Comparison of ENCODE assay signal across 14 cellular contexts in the genomic region with DNA sequence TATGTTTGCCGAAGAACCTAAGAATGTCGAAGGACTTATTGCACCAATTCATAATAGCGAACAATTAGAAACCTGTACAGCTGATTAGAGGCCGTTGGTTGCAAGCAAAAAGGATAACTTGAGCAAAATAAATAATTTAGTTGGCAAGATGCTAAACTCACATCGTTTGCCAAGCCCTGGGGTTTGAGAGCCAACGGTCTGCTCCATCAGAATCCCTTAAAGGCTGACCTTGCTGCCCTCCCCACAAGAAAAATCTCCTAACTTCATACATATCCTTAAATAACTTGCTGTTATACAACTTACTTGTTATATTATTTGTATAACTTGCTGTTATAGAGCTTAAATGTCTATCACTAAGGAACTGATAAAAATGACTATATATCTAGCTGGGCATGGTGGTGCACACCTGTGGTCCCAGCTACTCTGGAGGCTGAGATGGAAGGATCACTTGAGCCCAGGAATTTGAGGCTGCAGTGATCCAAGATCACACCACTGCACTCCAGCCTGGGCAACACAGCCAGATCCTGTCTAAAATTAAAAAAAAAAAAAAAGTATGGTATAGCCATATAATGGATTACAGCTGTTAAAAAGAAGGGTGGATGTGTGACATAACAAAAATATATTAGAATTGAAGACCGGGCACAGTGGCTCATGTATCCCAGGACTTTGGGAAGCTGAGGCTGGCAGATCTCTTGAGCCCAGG. TPM values are rescaled to one million over a fixed set of nuclear protein-coding genes. Genes with fewer than 3 reads are reported as not detected.
A peak's percentile ranks its signal among the peaks of the same experiment; 100 is the strongest.
DNase-seq lines count a peak whose midpoint lies in the region; ATAC-seq and TF ChIP-seq lines count a peak whose summit lies in the region.
"Had no signal": no experiment of that assay in that cellular context is flagged by ENCODE, and none has a peak within 500 bp of the region (broad histone marks: within the 10 kb centered on the region; RNA-seq: fewer than 3 reads in every experiment).

No MANE protein-coding gene starts in this region.

- H2AFZ ChIP-seq in HCT116 (ENCODE audit: low read depth, low read length, poor library complexity, severe bottlenecking): no peak overlapping the region

- H3K27ac Mint-ChIP-seq in activated CD4-positive, alpha-beta T cell treated with anti-CD3 and anti-CD28 coated beads for 36 hours: no peak overlapping the region
- no peak overlapping the region for H3K27ac Mint-ChIP-seq in activated CD8-positive, alpha-beta T cell treated with anti-CD3 and anti-CD28 coated beads for 36 hours
- no peak overlapping the region for H3K27ac Mint-ChIP-seq in nephron progenitor cell

- H3K27me3 ChIP-seq in HCT116 (ENCODE audit: insufficient read depth, low read length): no peaks in the 10 kb centered on the region

- DNase-seq in activated CD4-positive, alpha-beta T cell treated with anti-CD3 and anti-CD28 coated beads for 36 hours: no peak
- DNase-seq in activated CD4-positive, alpha-beta T cell treated with anti-CD3 and anti-CD28 coated beads, Interleukin-2, amount 50 U/mL, for 48 hours: no peak
- DNase-seq in HCT116 (ENCODE audit: low read depth, low spot score) (no peak), nephron progenitor cell (no peak), Right ventricle myocardium superior (no peak), NCI-H146 (lab: John Stamatoyannopoulos, UW) (no peak)
- DNase-seq in activated CD8-positive, alpha-beta T cell treated with anti-CD3 and anti-CD28 coated beads for 36 hours: no peak
- DNase-seq: activated gamma-delta T cell treated with Interleukin-2 at 50 U/mL for 16 hours; effector CD8-positive, alpha-beta T cell; left ventricle myocardium inferior; NCI-H2029; NCI-H524 treated with DMSO at 0.1 percent for 48 hours; stimulated activated CD4-positive, alpha-beta T cell treated with anti-CD3 and anti-CD28 coated beads, Interleukin-15, amount 100 ng/mL, for 24 hours had no signal

- peaks cover 39% of the 10 kb centered on the region for H3K4me1 Mint-ChIP-seq in activated CD4-positive, alpha-beta T cell treated with anti-CD3 and anti-CD28 coated beads for 36 hours
- H3K4me1 Mint-ChIP-seq in activated CD8-positive, alpha-beta T cell treated with anti-CD3 and anti-CD28 coated beads for 36 hours (ENCODE audit: low read depth): peaks cover 40% of the 10 kb centered on the region
- H3K4me1 Mint-ChIP-seq in nephron progenitor cell: peaks cover 25% of the 10 kb centered on the region

- no peak overlapping the region for H3K4me2 ChIP-seq in HCT116 (ENCODE audit: low read length)

- intact Hi-C loops in activated CD4-positive, alpha-beta T cell treated with anti-CD3 and anti-CD28 coated beads for 36 hours (cut with DNase I, micrococcal nuclease): loop anchor here (5.0 kb wide), 4 partner anchors 224 to 1026 kb away; partner anchors contain the start of genes DYNLL2 (in 1 of the 2) and YPEL2 (in 1 of the 2)
- intact Hi-C loops in HCT116 (cut with micrococcal nuclease) (loop anchor here (10.0 kb wide), 1 partner anchor 594 kb away; the partner anchor contains the start of gene MTMR4), Right ventricle myocardium superior (cut with DNase I) (no loop called here)
- intact Hi-C loops in activated CD8-positive, alpha-beta T cell treated with anti-CD3 and anti-CD28 coated beads for 36 hours (cut with micrococcal nuclease): loop anchor here (5.0 to 10.0 kb wide), 2 partner anchors 49 to 774 kb away; partner anchors contain the start of genes PRR11 and SKA2

- no peaks in the 10 kb centered on the region for H3K27me3 Mint-ChIP-seq in activated CD4-positive, alpha-beta T cell treated with anti-CD3 and anti-CD28 coated beads for 36 hours
- no peaks in the 10 kb centered on the region for H3K27me3 Mint-ChIP-seq in activated CD8-positive, alpha-beta T cell treated with anti-CD3 and anti-CD28 coated beads for 36 hours
- no peaks in the 10 kb centered on the region for H3K27me3 Mint-ChIP-seq in nephron progenitor cell (ENCODE audit: low read depth, poor library complexity)

- TF ChIP-seq RAD21 in HCT116 (IDR thresholded peaks at IDR 0.05; ENCODE audit: low read depth): no peak

- RAD21 ChIA-PET in HCT116 (lab: Charles Lee; ENCODE audit: low non-redundant PET in 1 of 2, low total read pairs in 2 of 2, uncharacterized antibody in 2 of 2, unreplicated experiment in 2 of 2): interaction anchor here (0.7 kb wide), 3 partner anchors 10 to 1301 kb away, joined by 3 read pairs; no protein-coding TSS in a partner anchor

- no peak for ATAC-seq in activated CD4-positive, alpha-beta T cell treated with anti-CD3 and anti-CD28 coated beads for 36 hours
- no peak for ATAC-seq in HCT116
- no peak for ATAC-seq in activated CD8-positive, alpha-beta T cell treated with anti-CD3 and anti-CD28 coated beads for 36 hours
- ATAC-seq in Right ventricle myocardium superior (ENCODE audit: poor library complexity): no peak
- no peak for ATAC-seq in esophagus mucosa

- H3K9ac ChIP-seq in HCT116 (ENCODE audit: low read length): no peak overlapping the region

- H3K4me3 ChIP-seq in HCT116 (replicated peaks in 1 of 2; ENCODE audit: low read depth in 1 of 2, low read length in 2 of 2): no peak overlapping the region

- peaks cover 21% of the 10 kb centered on the region for H3K36me3 Mint-ChIP-seq in activated CD4-positive, alpha-beta T cell treated with anti-CD3 and anti-CD28 coated beads for 36 hours (ENCODE audit: low read depth)
- H3K36me3 Mint-ChIP-seq in activated CD8-positive, alpha-beta T cell treated with anti-CD3 and anti-CD28 coated beads for 36 hours (ENCODE audit: low read depth): peaks cover 22% of the 10 kb centered on the region
- H3K36me3 Mint-ChIP-seq in nephron progenitor cell (ENCODE audit: low read depth): peaks cover 41% of the 10 kb centered on the region

- H3K9me3 Mint-ChIP-seq in activated CD4-positive, alpha-beta T cell treated with anti-CD3 and anti-CD28 coated beads for 36 hours (ENCODE audit: low read depth): no peaks in the 10 kb centered on the region
- no peaks in the 10 kb centered on the region for H3K9me3 Mint-ChIP-seq in activated CD8-positive, alpha-beta T cell treated with anti-CD3 and anti-CD28 coated beads for 36 hours
- no peaks in the 10 kb centered on the region for H3K9me3 Mint-ChIP-seq in nephron progenitor cell

- BruUV-seq in HCT116 (replicated peaks; lab: Mats Ljungman, UMichigan): no TSS peak

- no peaks in the 10 kb centered on the region; the same call in 1 of the 2 replicates for H4K20me1 ChIP-seq in HCT116 (ENCODE audit: insufficient read depth)

- H3K79me2 ChIP-seq in HCT116 (ENCODE audit: insufficient read depth, low read length): peaks cover 37% of the 10 kb centered on the region

- no peak overlapping the region for H3K27ac ChIP-seq in HCT116 (ENCODE audit: low read depth, low read length)
- H3K27ac ChIP-seq: left ventricle myocardium inferior had no signal

- H3K4me3 Mint-ChIP-seq in activated CD4-positive, alpha-beta T cell treated with anti-CD3 and anti-CD28 coated beads for 36 hours: peak overlapping the region; percentile 85
- peak overlapping the region; percentile 99 for H3K4me3 Mint-ChIP-seq in activated CD8-positive, alpha-beta T cell treated with anti-CD3 and anti-CD28 coated beads for 36 hours
- H3K4me3 Mint-ChIP-seq in nephron progenitor cell: peak overlapping the region; percentile 13

- TF ChIP-seq CTCF in HCT116 (IDR thresholded peaks at IDR 0.05 in 2 of 3, conservative IDR thresholded peaks at IDR 0.05 in 1 of 3; ENCODE audit: borderline replicate concordance in 1 of 3, insufficient read depth in 1 of 3, low read depth in 2 of 3, low read length in 2 of 3): no peak
- no peak for TF ChIP-seq CTCF in activated CD8-positive, alpha-beta T cell treated with anti-CD3 and anti-CD28 coated beads for 36 hours (IDR thresholded peaks at IDR 0.05)
- no peak for TF ChIP-seq CTCF in nephron progenitor cell (IDR thresholded peaks at IDR 0.05)

- CTCF ChIA-PET in activated CD4-positive, alpha-beta T cell treated with anti-CD3 and anti-CD28 coated beads for 36 hours (lab: Charles Lee): interaction anchor here (1.0 kb wide), 1 partner anchor 16 kb away, joined by 3 read pairs; no protein-coding TSS in a partner anchor
- CTCF ChIA-PET in HCT116 (lab: Charles Lee): no interaction called here
- CTCF ChIA-PET in activated CD8-positive, alpha-beta T cell treated with anti-CD3 and anti-CD28 coated beads for 36 hours (lab: Charles Lee): no interaction called here

- no peaks in the 10 kb centered on the region for H3K9me3 ChIP-seq in HCT116 (ENCODE audit: control insufficient read depth in 1 of 2, insufficient read depth in 1 of 2, low read depth in 1 of 2, low read length in 2 of 2)
- H3K9me3 ChIP-seq: left ventricle myocardium inferior had no signal

- POLR2A ChIA-PET in activated CD4-positive, alpha-beta T cell treated with anti-CD3 and anti-CD28 coated beads for 36 hours (lab: Charles Lee): no interaction called here
- POLR2A ChIA-PET in HCT116 (lab: Charles Lee): no interaction called here
- POLR2A ChIA-PET in activated CD8-positive, alpha-beta T cell treated with anti-CD3 and anti-CD28 coated beads for 36 hours (lab: Charles Lee): interaction anchor here (3.6 kb wide), 1 partner anchor 9 kb away, joined by 15 read pairs; no protein-coding TSS in a partner anchor

- TF ChIP-seq POLR2A in HCT116 (IDR thresholded peaks at IDR 0.05; ENCODE audit: borderline replicate concordance, extremely low read depth, insufficient read depth, insufficient read length): no peak

- H3K4me1 ChIP-seq in HCT116 (ENCODE audit: control insufficient read depth in 1 of 2, insufficient read depth in 2 of 2, low read length in 2 of 2): peaks cover 12 to 19% of the 10 kb centered on the region in 2 experiments

- H3K9me2 ChIP-seq in HCT116 (ENCODE audit: insufficient read depth): no peaks in the 10 kb centered on the region

- peaks cover 0 to 6% of the 10 kb centered on the region in 2 experiments; a peak in 1 of 4 replicates for H3K36me3 ChIP-seq in HCT116 (ENCODE audit: control insufficient read depth in 1 of 2, insufficient read depth in 2 of 2, low read length in 2 of 2)

RNA-seq across cellular contexts. Expression of gene TRIM37, which starts 1.9 kb away (rescaled TPM):
- 10 to 100 TPM; 21.3 to 22.7 TPM for total RNA-seq in activated CD4-positive, alpha-beta T cell treated with anti-CD3 and anti-CD28 coated beads for 36 hours
- 55.7 TPM for total RNA-seq in HCT116 (2021; ENCODE audit: unreplicated experiment)
- 19.5 and 21.8 TPM in 2 replicates for polyA plus RNA-seq in HCT116 (2012)
- 10 to 100 TPM; 23.9 to 24.8 TPM for total RNA-seq in activated CD8-positive, alpha-beta T cell treated with anti-CD3 and anti-CD28 coated beads for 36 hours
- 19.5 TPM for total RNA-seq in Right ventricle myocardium superior
- 14.0 TPM for total RNA-seq in esophagus mucosa

RNA-seq across cellular contexts. Expression of gene SKA2, which starts 46.4 kb away (rescaled TPM):
- total RNA-seq in activated CD4-positive, alpha-beta T cell treated with anti-CD3 and anti-CD28 coated beads for 36 hours: 100 to 1,000 TPM in 1 of 2 experiments, 10 to 100 TPM in 1; 79.5 to 112 TPM
- total RNA-seq in HCT116 (2021; ENCODE audit: unreplicated experiment) (72.8 TPM), Right ventricle myocardium superior (32.7 TPM), esophagus mucosa (36.7 TPM)
- polyA plus RNA-seq in HCT116 (2012): 22.3 and 38.5 TPM in 2 replicates
- 10 to 100 TPM; 59.1 to 68.4 TPM for total RNA-seq in activated CD8-positive, alpha-beta T cell treated with anti-CD3 and anti-CD28 coated beads for 36 hours

RNA-seq across cellular contexts. Expression of gene PRR11, which starts 47.0 kb away (rescaled TPM):
- total RNA-seq in activated CD4-positive, alpha-beta T cell treated with anti-CD3 and anti-CD28 coated beads for 36 hours: 10 to 100 TPM; 73.6 to 95.9 TPM
- 86.7 TPM for total RNA-seq in HCT116 (2021; ENCODE audit: unreplicated experiment)
- polyA plus RNA-seq in HCT116 (2012): 53.5 and 82.5 TPM in 2 replicates
- 10 to 100 TPM; 66.6 to 67.5 TPM for total RNA-seq in activated CD8-positive, alpha-beta T cell treated with anti-CD3 and anti-CD28 coated beads for 36 hours
- 1.3 TPM for total RNA-seq in Right ventricle myocardium superior
- 25.4 TPM for total RNA-seq in esophagus mucosa

Comparison
In these comparisons a context has a peak if more than half of its experiments do, and no peak if none do; other contexts are left out.
1. H3K4me3 Mint-ChIP-seq: peak in every context shown above with its lines; median percentile 99 in activated CD8-positive, alpha-beta T cell treated with anti-CD3 and anti-CD28 coated beads for 36 hours; 85 in activated CD4-positive, alpha-beta T cell treated with anti-CD3 and anti-CD28 coated beads for 36 hours; 13 in nephron progenitor cell.
2. RNA of gene PRR11, which starts 47.0 kb away (total RNA-seq): 73.6 to 95.9 TPM in activated CD4-positive, alpha-beta T cell treated with anti-CD3 and anti-CD28 coated beads for 36 hours, 86.7 TPM in HCT116 (single experiment), 66.6 to 67.5 TPM in activated CD8-positive, alpha-beta T cell treated with anti-CD3 and anti-CD28 coated beads for 36 hours and 25.4 TPM in esophagus mucosa (single experiment); 1.3 TPM in Right ventricle myocardium superior (single experiment); every median in the first group is over 10 times any median in the second.